Comparison of ENCODE assay signal across 10 cellular contexts in the genomic region with DNA sequence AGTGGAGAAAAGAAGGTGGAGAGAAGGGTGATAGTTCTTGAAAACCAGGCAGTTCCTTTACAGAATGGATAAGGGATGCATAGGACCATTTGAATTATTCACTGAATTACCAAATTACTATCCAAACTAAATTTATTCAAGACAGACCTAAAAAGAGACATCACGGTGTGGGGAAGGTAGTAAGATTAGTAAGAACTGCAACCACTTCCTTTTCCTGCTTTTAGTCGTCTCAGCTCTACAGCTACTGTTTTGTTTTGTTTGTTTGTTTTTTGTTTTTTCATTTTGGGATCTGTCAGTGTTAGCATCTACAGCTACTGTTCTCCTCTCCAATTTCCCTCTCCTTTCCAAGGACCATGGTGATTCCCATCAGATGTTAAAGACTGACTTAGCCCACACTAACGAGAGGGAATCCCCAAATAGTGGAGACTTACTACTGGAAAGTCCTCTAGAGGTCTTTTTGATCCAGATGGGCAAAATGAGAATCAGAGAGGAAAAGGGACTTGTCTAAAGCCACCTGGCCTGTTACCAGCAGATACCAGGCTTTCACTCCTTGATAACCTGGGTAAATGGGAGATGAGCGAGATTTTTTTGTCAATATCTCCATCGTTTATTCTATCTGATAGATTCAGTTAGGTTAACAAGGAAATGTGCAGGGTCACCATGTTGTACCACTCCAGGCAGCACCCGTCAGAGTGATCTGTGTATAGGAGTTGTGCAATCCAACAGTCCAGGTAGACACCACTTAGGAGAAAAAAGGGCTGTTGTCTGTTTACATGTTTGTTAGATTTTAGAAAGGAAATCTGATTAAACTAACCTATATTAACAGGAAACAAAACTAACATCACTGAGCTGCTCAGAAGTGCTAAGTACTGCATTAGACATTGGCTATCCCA. TPM values are rescaled to one million over a fixed set of nuclear protein-coding genes. Genes with fewer than 3 reads are reported as not detected.
A peak's percentile ranks its signal among the peaks of the same experiment; 100 is the strongest.
DNase-seq lines count a peak whose midpoint lies in the region; ATAC-seq and TF ChIP-seq lines count a peak whose summit lies in the region.
"Had no signal": no experiment of that assay in that cellular context is flagged by ENCODE, and none has a peak within 500 bp of the region (broad histone marks: within the 10 kb centered on the region; RNA-seq: fewer than 3 reads in every experiment).

No MANE protein-coding gene starts in this region.

- H3K9me3 ChIP-seq in OCI-LY7 (ENCODE audit: low read length), result peaks cover 7% of the 10 kb centered on the region; the same call in 1 of the 2 replicates

- H3K4me3 Mint-ChIP-seq in activated naive CD4-positive, alpha-beta T cell treated with anti-CD3 and anti-CD28 coated beads for 36 hours, result peak overlapping the region; percentile 30
- H3K4me3 Mint-ChIP-seq in stimulated activated naive CD8-positive, alpha-beta T cell treated with anti-CD3 and anti-CD28 coated beads, Interleukin-15, amount 100 ng/mL, for 72 hours, result peak overlapping the region; percentile 43 to 69

- CTCF ChIA-PET in activated naive CD4-positive, alpha-beta T cell treated with anti-CD3 and anti-CD28 coated beads for 36 hours (lab: Charles Lee), result interaction anchor here (0.9 to 1.5 kb wide), 2 partner anchors 15 to 60 kb away, joined by 3 read pairs; no protein-coding TSS in a partner anchor
- CTCF ChIA-PET in OCI-LY7 (lab: Charles Lee; ENCODE audit: unreplicated experiment), result no interaction called here

- no TSS peak for BruUV-seq in OCI-LY7 (replicated peaks; lab: Mats Ljungman, UMichigan)

- H3K27ac ChIP-seq in OCI-LY7 (ENCODE audit: low read depth, low read length, poor library complexity, severe bottlenecking), result no peak overlapping the region

- no peak for DNase-seq in activated naive CD4-positive, alpha-beta T cell treated with anti-CD3 and anti-CD28 coated beads for 36 hours
- no peak for DNase-seq in activated naive CD4-positive, alpha-beta T cell treated with Interleukin-2 at 50 U/mL for 16 hours
- no peak for DNase-seq in OCI-LY7 (ENCODE audit: low spot score)
- no peak for DNase-seq in stimulated activated naive CD8-positive, alpha-beta T cell treated with anti-CD3 and anti-CD28 coated beads, Interleukin-15, amount 100 ng/mL, for 72 hours
- no peak for DNase-seq in G401 (ENCODE audit: low spot score)
- DNase-seq in UCSD-AML1 (lab: John Stamatoyannopoulos, UW; ENCODE audit: unreplicated experiment), result no peak
- no peak for DNase-seq in NCI-H510A treated with DMSO at 0.1 percent for 48 hours (lab: John Stamatoyannopoulos, UW)
- DNase-seq: amniotic stem cell, NCI-H1417 had no signal

- no peaks in the 10 kb centered on the region for H4K20me1 ChIP-seq in OCI-LY7 (ENCODE audit: insufficient read depth, low read length)

- H3K9me3 Mint-ChIP-seq in activated naive CD4-positive, alpha-beta T cell treated with anti-CD3 and anti-CD28 coated beads for 36 hours, result no peaks in the 10 kb centered on the region
- H3K9me3 Mint-ChIP-seq in stimulated activated naive CD8-positive, alpha-beta T cell treated with anti-CD3 and anti-CD28 coated beads, Interleukin-15, amount 100 ng/mL, for 72 hours, result no peaks in the 10 kb centered on the region

- peaks cover 61% of the 10 kb centered on the region for H3K36me3 Mint-ChIP-seq in activated naive CD4-positive, alpha-beta T cell treated with anti-CD3 and anti-CD28 coated beads for 36 hours (ENCODE audit: low read depth)

- POLR2A ChIA-PET in OCI-LY7 (lab: Charles Lee), result interaction anchor here (0.7 kb wide), 1 partner anchor 27 kb away, joined by 3 read pairs; no protein-coding TSS in a partner anchor

- H3K9me2 ChIP-seq in OCI-LY7 (ENCODE audit: insufficient read depth, low read length), result no peaks in the 10 kb centered on the region

- peaks cover 20% of the 10 kb centered on the region for H3K79me2 ChIP-seq in OCI-LY7 (ENCODE audit: insufficient read depth, low read depth, low read length)

- peak overlapping the region; percentile 36; the same call in 1 of the 2 replicates for H3K4me2 ChIP-seq in OCI-LY7 (ENCODE audit: low read length)

- ATAC-seq in HG02610 (IDR thresholded peaks at IDR 0.05; ENCODE audit: unreplicated experiment), result peak; percentile 94
- ATAC-seq in stimulated activated naive CD8-positive, alpha-beta T cell treated with anti-CD3 and anti-CD28 coated beads, Interleukin-15, amount 100 ng/mL, for 72 hours, result peak; percentile 96

- H3K27ac Mint-ChIP-seq in activated naive CD4-positive, alpha-beta T cell treated with anti-CD3 and anti-CD28 coated beads for 36 hours, result peak overlapping the region; percentile 86
- H3K27ac Mint-ChIP-seq in stimulated activated naive CD8-positive, alpha-beta T cell treated with anti-CD3 and anti-CD28 coated beads, Interleukin-15, amount 100 ng/mL, for 72 hours, result peak overlapping the region; percentile 59 to 63

- H3K36me3 ChIP-seq in OCI-LY7 (ENCODE audit: insufficient read depth, low read length), result peaks cover 92% of the 10 kb centered on the region

- H2AFZ ChIP-seq in OCI-LY7 (ENCODE audit: low read length), result no peak overlapping the region

- H3K4me1 Mint-ChIP-seq in activated naive CD4-positive, alpha-beta T cell treated with anti-CD3 and anti-CD28 coated beads for 36 hours (ENCODE audit: low read depth), result peaks cover 79% of the 10 kb centered on the region
- peaks cover 76% of the 10 kb centered on the region for H3K4me1 Mint-ChIP-seq in stimulated activated naive CD8-positive, alpha-beta T cell treated with anti-CD3 and anti-CD28 coated beads, Interleukin-15, amount 100 ng/mL, for 72 hours

- peaks cover 28% of the 10 kb centered on the region for H3K4me1 ChIP-seq in OCI-LY7 (ENCODE audit: insufficient read depth, low read length, poor library complexity, severe bottlenecking)

- no peak overlapping the region for H3K4me3 ChIP-seq in OCI-LY7 (ENCODE audit: low read depth, low read length, poor library complexity, severe bottlenecking)

- in situ Hi-C loops in G401 (cut with HindIII; ENCODE audit: low sequenced_read_pairs), result no loop called here

- H3K27me3 Mint-ChIP-seq in activated naive CD4-positive, alpha-beta T cell treated with anti-CD3 and anti-CD28 coated beads for 36 hours (ENCODE audit: low read depth), result no peaks in the 10 kb centered on the region
- no peaks in the 10 kb centered on the region for H3K27me3 Mint-ChIP-seq in stimulated activated naive CD8-positive, alpha-beta T cell treated with anti-CD3 and anti-CD28 coated beads, Interleukin-15, amount 100 ng/mL, for 72 hours

- intact Hi-C loops in activated naive CD4-positive, alpha-beta T cell treated with anti-CD3 and anti-CD28 coated beads for 36 hours (cut with micrococcal nuclease), result loop anchor here (5.0 kb wide), 1 partner anchor 448 kb away; no protein-coding TSS in a partner anchor
- intact Hi-C loops in OCI-LY7 (cut with micrococcal nuclease; ENCODE audit: unreplicated experiment), result no loop called here

- TF ChIP-seq CTCF in OCI-LY7 (conservative IDR thresholded peaks at IDR 0.05; ENCODE audit: low read length), result no peak

RNA-seq across cellular contexts. Expression of a gene that starts 6.0 kb away (rescaled TPM):
- total RNA-seq in activated naive CD4-positive, alpha-beta T cell treated with anti-CD3 and anti-CD28 coated beads for 36 hours, result 100 to 1,000 TPM; 240 to 248 TPM
- 124 and 167 TPM in 2 replicates for total RNA-seq in OCI-LY7 (2014; rRNA removed; shearing (Covaris generic))
- 235 and 241 TPM in 2 replicates for total RNA-seq in OCI-LY7 (2022)
- not detected in 2 replicates for total RNA-seq in G401 (2014; rRNA removed; shearing (Covaris generic))

Comparison
In these comparisons a context has a peak if more than half of its experiments do, and no peak if none do; other contexts are left out.
1. RNA of a gene that starts 6.0 kb away (total RNA-seq): 240 to 248 TPM in activated naive CD4-positive, alpha-beta T cell treated with anti-CD3 and anti-CD28 coated beads for 36 hours and 124 to 241 TPM in OCI-LY7; not detected in G401; every median in the first group is over 100 times any median in the second.